In genomic region chr10:71708301-71708703, GRCh38 we compare ENCODE assay signal across 8 cellular contexts. TPM values are rescaled to one million over a fixed set of nuclear protein-coding genes. Genes with fewer than 3 reads are reported as not detected.
DNase-seq lines count a peak whose midpoint lies in the region; ATAC-seq and TF ChIP-seq lines count a peak whose summit lies in the region.

No MANE protein-coding gene starts in this region.

- no peak overlapping the region for H3K27ac ChIP-seq in OCI-LY3 (ENCODE audit: low read length)

- no peaks in the 10 kb centered on the region for H4K20me1 ChIP-seq in OCI-LY3 (ENCODE audit: insufficient read depth, low read length)

- TF ChIP-seq CTCF in OCI-LY3 (IDR thresholded peaks at IDR 0.05; ENCODE audit: low read depth, low read length) = peak; percentile 89
- TF ChIP-seq CTCF in fibroblast of villous mesenchyme (IDR thresholded peaks at IDR 0.05; ENCODE audit: insufficient read depth, low read depth, low read length) = peak; percentile 75

- DNase-seq in NCI-H82 (lab: John Stamatoyannopoulos, UW) = peak; percentile 78
- no peak for DNase-seq in NCI-H82 treated with DMSO at 0.1 percent for 48 hours (lab: John Stamatoyannopoulos, UW; ENCODE audit: unreplicated experiment)
- peak; percentile 48 for DNase-seq in activated T-helper 2 cell treated with anti-CD3 and anti-CD28 coated beads, Interferon-gamma antibody, Interleukin-2, Interleukin-4, amounts not matched to agents 10 μg/mL and 5 μg/mL and 100 μg/mL, durations not matched to agents 14 hours and 24 hours and 36 hours (ENCODE audit: low spot score)
- peak; percentile 24 for DNase-seq in fibroblast of villous mesenchyme (ENCODE audit: low read depth)
- DNase-seq in nucleus accumbens (lab: John Stamatoyannopoulos, UW) = peak in 46 of 56 donors; percentile 12 to 78 (median 49)

- no peaks in the 10 kb centered on the region for H3K36me3 Mint-ChIP-seq in activated T-helper 2 cell treated with anti-CD3 and anti-CD28 coated beads, Interferon-gamma antibody, Interleukin-2, Interleukin-4, amounts not matched to agents 10 μg/mL and 5 μg/mL and 100 μg/mL, durations not matched to agents 14 hours and 24 hours and 36 hours (ENCODE audit: low read depth)

- intact Hi-C loops in activated T-helper 2 cell treated with anti-CD3 and anti-CD28 coated beads, Interferon-gamma antibody, Interleukin-2, Interleukin-4, amounts not matched to agents 10 μg/mL and 5 μg/mL and 100 μg/mL, durations not matched to agents 14 hours and 24 hours and 36 hours (cut with micrococcal nuclease) = loop anchor here (5.0 kb wide), 1 partner anchor 326 kb away; no protein-coding TSS in a partner anchor

- H3K4me3 ChIP-seq in OCI-LY3 (ENCODE audit: low read length) (peak overlapping the region; percentile 44), fibroblast of villous mesenchyme (ENCODE audit: low read depth, low read length) (no peak overlapping the region)

- H3K4me1 ChIP-seq in OCI-LY3 (ENCODE audit: low read length) = peaks cover 38% of the 10 kb centered on the region

- no peaks in the 10 kb centered on the region for H3K27me3 Mint-ChIP-seq in activated T-helper 2 cell treated with anti-CD3 and anti-CD28 coated beads, Interferon-gamma antibody, Interleukin-2, Interleukin-4, amounts not matched to agents 10 μg/mL and 5 μg/mL and 100 μg/mL, durations not matched to agents 14 hours and 24 hours and 36 hours (ENCODE audit: low read depth)

- H3K27ac Mint-ChIP-seq in activated T-helper 2 cell treated with anti-CD3 and anti-CD28 coated beads, Interferon-gamma antibody, Interleukin-2, Interleukin-4, amounts not matched to agents 10 μg/mL and 5 μg/mL and 100 μg/mL, durations not matched to agents 14 hours and 24 hours and 36 hours = no peak overlapping the region

- H3K9me3 Mint-ChIP-seq in activated T-helper 2 cell treated with anti-CD3 and anti-CD28 coated beads, Interferon-gamma antibody, Interleukin-2, Interleukin-4, amounts not matched to agents 10 μg/mL and 5 μg/mL and 100 μg/mL, durations not matched to agents 14 hours and 24 hours and 36 hours = no peaks in the 10 kb centered on the region

- no peaks in the 10 kb centered on the region for H3K36me3 ChIP-seq in OCI-LY3 (replicated peaks; ENCODE audit: low read depth, low read length)

- H3K27me3 ChIP-seq in OCI-LY3 (ENCODE audit: low read depth, low read length) = no peaks in the 10 kb centered on the region

- peak overlapping the region; percentile 47; the same call in 1 of the 2 replicates for H2AFZ ChIP-seq in OCI-LY3 (ENCODE audit: low read depth, low read length)

- no peak for ATAC-seq in HG02973 (IDR thresholded peaks at IDR 0.05; ENCODE audit: unreplicated experiment)
- ATAC-seq in HG03139 (IDR thresholded peaks at IDR 0.05; ENCODE audit: unreplicated experiment) = no peak

- H3K79me2 ChIP-seq in OCI-LY3 (ENCODE audit: low read length) = no peaks in the 10 kb centered on the region

- peak overlapping the region; percentile 67 for H3K4me2 ChIP-seq in OCI-LY3 (ENCODE audit: low read length)

- H3K9me3 ChIP-seq in OCI-LY3 (ENCODE audit: insufficient read depth, low read length) = no peaks in the 10 kb centered on the region

- no peak overlapping the region for H3K4me3 Mint-ChIP-seq in activated T-helper 2 cell treated with anti-CD3 and anti-CD28 coated beads, Interferon-gamma antibody, Interleukin-2, Interleukin-4, amounts not matched to agents 10 μg/mL and 5 μg/mL and 100 μg/mL, durations not matched to agents 14 hours and 24 hours and 36 hours (ENCODE audit: low read depth)

- peaks cover 18% of the 10 kb centered on the region for H3K4me1 Mint-ChIP-seq in activated T-helper 2 cell treated with anti-CD3 and anti-CD28 coated beads, Interferon-gamma antibody, Interleukin-2, Interleukin-4, amounts not matched to agents 10 μg/mL and 5 μg/mL and 100 μg/mL, durations not matched to agents 14 hours and 24 hours and 36 hours (ENCODE audit: low read depth)

- no peak overlapping the region for H3K9ac ChIP-seq in OCI-LY3 (ENCODE audit: low read length)

RNA-seq across cellular contexts. Expression of gene C10orf105, which starts 11.3 kb away (rescaled TPM):
- 0.11 and 0.18 TPM in 2 replicates for total RNA-seq in activated T-helper 2 cell treated with anti-CD3 and anti-CD28 coated beads, Interferon-gamma antibody, Interleukin-2, Interleukin-4, amounts not matched to agents 10 μg/mL and 5 μg/mL and 100 μg/mL, durations not matched to agents 14 hours and 24 hours and 36 hours
- under 0.01 TPM in 1 of 2 replicates, not detected in the other for total RNA-seq in fibroblast of villous mesenchyme
